16 cellular contexts compared by ENCODE assay signal in genomic region chr14:22479132-22479531, GRCh38.
DNase-seq lines count a peak whose midpoint lies in the region; ATAC-seq and TF ChIP-seq lines count a peak whose summit lies in the region.
"Had no signal": no experiment of that assay in that cellular context is flagged by ENCODE, and none has a peak within 500 bp of the region (broad histone marks: within the 10 kb centered on the region; RNA-seq: fewer than 3 reads in every experiment).

No MANE protein-coding gene starts in this region.

- H3K27ac Mint-ChIP-seq in chondrocyte (ENCODE audit: unreplicated experiment): peak overlapping the region; percentile 23
- H3K27ac Mint-ChIP-seq: HFFc6 had no signal

- TF ChIP-seq POLR2A in Peyer's patch (IDR thresholded peaks at IDR 0.05): no peak
- no peak for TF ChIP-seq POLR2A in lower leg skin (IDR thresholded peaks at IDR 0.05)

- no peak overlapping the region for H3K4me3 Mint-ChIP-seq in chondrocyte (ENCODE audit: unreplicated experiment)
- H3K4me3 Mint-ChIP-seq: HFFc6 had no signal

- H3K9me3 ChIP-seq in left ventricle myocardium inferior (replicated peaks) (no peaks in the 10 kb centered on the region), Peyer's patch (no peaks in the 10 kb centered on the region), thymus (ENCODE audit: control insufficient read depth) (no peaks in the 10 kb centered on the region)
- H3K9me3 ChIP-seq: prostate gland, thoracic aorta had no signal

- intact Hi-C loops in left ventricle myocardium inferior (cut with micrococcal nuclease) (loop anchor here (5.0 kb wide), 1 partner anchor 87 kb away; no protein-coding TSS in a partner anchor), left ventricle myocardium superior (cut with micrococcal nuclease) (no loop called here), lower leg skin (cut with DNase I; ENCODE audit: low total_unique reads) (no loop called here)

- H3K4me1 Mint-ChIP-seq in chondrocyte (ENCODE audit: low read depth): peaks cover 93% of the 10 kb centered on the region

- H3K27me3 ChIP-seq in left ventricle myocardium inferior (ENCODE audit: low read depth) (no peaks in the 10 kb centered on the region), Peyer's patch (no peaks in the 10 kb centered on the region), thymus (ENCODE audit: control insufficient read depth, insufficient read depth) (no peaks in the 10 kb centered on the region)

- no peak overlapping the region for H3K4me3 ChIP-seq in left ventricle myocardium inferior
- H3K4me3 ChIP-seq in Peyer's patch: no peak overlapping the region
- H3K4me3 ChIP-seq in thymus (ENCODE audit: low read length): peak overlapping the region; percentile 36
- H3K4me3 ChIP-seq in lower leg skin (ENCODE audit: low read depth, poor library complexity, severe bottlenecking): no peak overlapping the region
- H3K4me3 ChIP-seq: prostate gland, thoracic aorta had no signal

- H3K36me3 ChIP-seq in left ventricle myocardium inferior: no peaks in the 10 kb centered on the region
- no peaks in the 10 kb centered on the region for H3K36me3 ChIP-seq in Peyer's patch
- peaks cover 4% of the 10 kb centered on the region for H3K36me3 ChIP-seq in thymus (ENCODE audit: control insufficient read depth, insufficient read depth)
- H3K36me3 ChIP-seq: prostate gland, thoracic aorta had no signal

- no peaks in the 10 kb centered on the region for H3K27me3 Mint-ChIP-seq in chondrocyte (ENCODE audit: low read depth)

- TF ChIP-seq CTCF in left ventricle myocardium inferior (IDR thresholded peaks at IDR 0.05; ENCODE audit: borderline replicate concordance) (no peak), Peyer's patch (IDR thresholded peaks at IDR 0.05) (no peak), chondrocyte (IDR thresholded peaks at IDR 0.05) (no peak), lower leg skin (IDR thresholded peaks at IDR 0.05) (no peak)

- H3K27ac ChIP-seq in left ventricle myocardium inferior (replicated peaks): peak overlapping the region; percentile 13
- peak overlapping the region in 3 of 4 donors; percentile 30 to 74 (median 46) for H3K27ac ChIP-seq in Peyer's patch
- no peak overlapping the region for H3K27ac ChIP-seq in thymus (ENCODE audit: low read depth)
- H3K27ac ChIP-seq: prostate gland, thoracic aorta had no signal

- H3K36me3 Mint-ChIP-seq in chondrocyte (ENCODE audit: low read depth): no peaks in the 10 kb centered on the region

- DNase-seq in left ventricle myocardium inferior (no peak), left ventricle myocardium superior (no peak), Peyer's patch (no peak), chondrocyte (ENCODE audit: low spot score) (no peak), lower leg skin (ENCODE audit: low spot score in 2 of 2) (no peak), amniotic stem cell (lab: John Stamatoyannopoulos, UW) (no peak)
- no peak for DNase-seq in stimulated activated CD8-positive, alpha-beta memory T cell treated with anti-CD3 and anti-CD28 coated beads, Interleukin-4, amount 100 ng/mL, for 48 hours
- DNase-seq: activated CD4-positive, alpha-beta T cell treated with anti-CD3 and anti-CD28 coated beads for 48 hours; DMS79; erythroblast; HFFc6; KBM-7; SW 1271 had no signal

- H3K4me1 ChIP-seq in left ventricle myocardium inferior: peaks cover 92% of the 10 kb centered on the region
- H3K4me1 ChIP-seq in Peyer's patch: no peaks in the 10 kb centered on the region
- H3K4me1 ChIP-seq in thymus (ENCODE audit: control insufficient read depth, insufficient read depth, low read length): peaks cover 22% of the 10 kb centered on the region
- H3K4me1 ChIP-seq: prostate gland had no signal

- ATAC-seq in left ventricle myocardium superior: no peak

- no peaks in the 10 kb centered on the region for H3K9me3 Mint-ChIP-seq in chondrocyte (ENCODE audit: low read depth)
- H3K9me3 Mint-ChIP-seq: HFFc6 had no signal

- 88% methylated on average over 6 of the region's 6 CpGs for WGBS in thymus
- WGBS in lower leg skin, 2 donors: 73 to 77% methylated on average over 6 of the region's 6 CpGs
